1 cellular context compared by ENCODE assay signal in genomic region chr17:50398672-50399071, GRCh38. TPM values are rescaled to one million over a fixed set of nuclear protein-coding genes. Genes with fewer than 3 reads are reported as not detected.
"Had no signal": no experiment of that assay in that cellular context is flagged by ENCODE, and none has a peak within 500 bp of the region (broad histone marks: within the 10 kb centered on the region; RNA-seq: fewer than 3 reads in every experiment).

No MANE protein-coding gene starts in this region.

RNA-seq across cellular contexts. Expression of gene ACSF2, which starts 27.3 kb away (rescaled TPM):
- polyA plus RNA-seq: neural cell had no signal
